In genomic region chr9:130405657-130406257, GRCh38 we compare ENCODE assay signal across 8 cellular contexts.
"Had no signal": no experiment of that assay in that cellular context is flagged by ENCODE, and none has a peak within 500 bp of the region (broad histone marks: within the 10 kb centered on the region; RNA-seq: fewer than 3 reads in every experiment).

No MANE protein-coding gene starts in this region.

- H3K4me2 ChIP-seq: KMS-11 had no signal

- H3K9me3 ChIP-seq: HAP-1 had no signal

- H3K36me3 ChIP-seq: HAP-1 had no signal

- DNase-seq: GOT3, H7, IMR-90, KBM-7 had no signal

- H3K27ac ChIP-seq: HL-60, KMS-11 had no signal

- H3K4me1 ChIP-seq: HAP-1 had no signal

- H3K9ac ChIP-seq: KMS-11 had no signal

- ATAC-seq: HCT116 had no signal

- H3K4me3 ChIP-seq: HAP-1 had no signal
